In the genomic region with DNA sequence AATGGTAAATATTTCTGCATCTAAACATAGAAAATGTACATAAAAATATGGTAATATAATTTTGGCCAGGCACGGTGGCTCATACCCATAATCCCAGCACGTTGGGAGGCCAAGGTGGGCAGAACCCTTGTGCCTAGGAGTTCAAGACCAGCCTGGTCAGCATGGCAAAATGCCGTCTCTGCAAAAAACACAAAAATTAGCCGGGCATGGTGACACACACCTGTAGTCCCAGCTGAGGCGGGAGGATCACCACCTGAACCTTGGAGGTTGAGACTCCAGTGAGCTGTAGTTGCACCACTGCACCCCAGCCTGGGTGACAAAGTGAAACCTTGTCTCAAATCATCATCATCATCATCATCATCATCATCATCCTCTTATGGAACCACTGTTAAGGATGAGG, we compare ENCODE assay signal across 34 cellular contexts.
"Had no signal": no experiment of that assay in that cellular context is flagged by ENCODE, and none has a peak within 500 bp of the region (broad histone marks: within the 10 kb centered on the region; RNA-seq: fewer than 3 reads in every experiment).

No MANE protein-coding gene starts in this region.

- H3K27ac ChIP-seq: ascending aorta, cardiac muscle cell, VCaP had no signal

- H3K27ac Mint-ChIP-seq: activated B cell treated with CpG ODN at 0.5 μM for 24 hours; activated CD4-positive, alpha-beta memory T cell treated with anti-CD3 and anti-CD28 coated beads, Interleukin-2, amount 10 ng/mL, durations not matched to agents 7 days and 5 days; activated CD4-positive, alpha-beta T cell treated with anti-CD3 and anti-CD28 coated beads, Interleukin-2, amount 10 ng/mL, durations not matched to agents 7 days and 5 days; activated CD8-positive, alpha-beta T cell treated with anti-CD3 and anti-CD28 coated beads, Interleukin-2, amount 10 ng/mL, durations not matched to agents 7 days and 5 days; activated naive CD4-positive, alpha-beta T cell treated with anti-CD3 and anti-CD28 coated beads, Interleukin-2, amount 10 ng/mL, durations not matched to agents 7 days and 5 days; activated naive CD4-positive, alpha-beta T cell treated with anti-CD3 and anti-CD28 coated beads, Interleukin-2, amount 50 U/mL, for 24 hours; activated naive CD8-positive, alpha-beta T cell; activated naive CD8-positive, alpha-beta T cell treated with anti-CD3 and anti-CD28 coated beads, Interleukin-2, amount 10 ng/mL, durations not matched to agents 7 days and 5 days; activated naive CD8-positive, alpha-beta T cell treated with anti-CD3 and anti-CD28 coated beads, Interleukin-2, amount 50 U/mL, for 24 hours; activated T-cell treated with anti-CD3 and anti-CD28 coated beads, Interleukin-2, amount 50 U/mL, for 24 hours; activated T-helper 2 cell treated with anti-CD3 and anti-CD28 coated beads, Interferon-gamma antibody, Interleukin-2, Interleukin-4, amounts not matched to agents 10 μg/mL and 5 μg/mL and 100 μg/mL, durations not matched to agents 14 hours and 24 hours and 36 hours; brain; T-helper 1 cell treated with Interleukin-12 subunit alpha and Interleukin-12 subunit beta and Interleukin-4 antibody, amounts not matched to agents 30 μg/mL and 1 μg/mL, for 36 hours; T-helper 2 cell treated with Interferon-gamma antibody and Interleukin-4, amounts not matched to agents 5 μg/mL and 100 μg/mL, for 36 hours had no signal

- H3K9me3 ChIP-seq: ascending aorta had no signal

- H3K27me3 Mint-ChIP-seq: activated B cell treated with CpG ODN at 0.5 μM for 24 hours; activated CD4-positive, alpha-beta memory T cell treated with anti-CD3 and anti-CD28 coated beads, Interleukin-2, amount 10 ng/mL, durations not matched to agents 7 days and 5 days; central memory CD8-positive, alpha-beta T cell had no signal

- H3K4me3 ChIP-seq: ascending aorta, cardiac muscle cell had no signal

- H3K4me3 Mint-ChIP-seq: activated B cell treated with CpG ODN at 0.5 μM for 24 hours; activated CD4-positive, alpha-beta memory T cell treated with anti-CD3 and anti-CD28 coated beads, Interleukin-2, amount 10 ng/mL, durations not matched to agents 7 days and 5 days; activated CD4-positive, alpha-beta T cell treated with anti-CD3 and anti-CD28 coated beads, Interleukin-2, amount 10 ng/mL, durations not matched to agents 7 days and 5 days; activated CD8-positive, alpha-beta T cell treated with anti-CD3 and anti-CD28 coated beads, Interleukin-2, amount 10 ng/mL, durations not matched to agents 7 days and 5 days; activated naive CD4-positive, alpha-beta T cell treated with anti-CD3 and anti-CD28 coated beads, Interleukin-2, amount 10 ng/mL, durations not matched to agents 7 days and 5 days; activated naive CD4-positive, alpha-beta T cell treated with anti-CD3 and anti-CD28 coated beads, Interleukin-2, amount 50 U/mL, for 24 hours; activated naive CD8-positive, alpha-beta T cell; activated naive CD8-positive, alpha-beta T cell treated with anti-CD3 and anti-CD28 coated beads, Interleukin-2, amount 10 ng/mL, durations not matched to agents 7 days and 5 days; activated naive CD8-positive, alpha-beta T cell treated with anti-CD3 and anti-CD28 coated beads, Interleukin-2, amount 50 U/mL, for 24 hours; activated T-cell treated with anti-CD3 and anti-CD28 coated beads, Interleukin-2, amount 50 U/mL, for 24 hours; brain; central memory CD8-positive, alpha-beta T cell; T-helper 1 cell treated with Interleukin-12 subunit alpha and Interleukin-12 subunit beta and Interleukin-4 antibody, amounts not matched to agents 30 μg/mL and 1 μg/mL, for 36 hours; T-helper 2 cell treated with Interferon-gamma antibody and Interleukin-4, amounts not matched to agents 5 μg/mL and 100 μg/mL, for 36 hours had no signal

- H3K4me1 Mint-ChIP-seq: activated B cell treated with CpG ODN at 0.5 μM for 24 hours; activated CD4-positive, alpha-beta memory T cell treated with anti-CD3 and anti-CD28 coated beads, Interleukin-2, amount 10 ng/mL, durations not matched to agents 7 days and 5 days; activated CD4-positive, alpha-beta T cell treated with anti-CD3 and anti-CD28 coated beads, Interleukin-2, amount 10 ng/mL, durations not matched to agents 7 days and 5 days; activated naive CD4-positive, alpha-beta T cell treated with anti-CD3 and anti-CD28 coated beads, Interleukin-2, amount 10 ng/mL, durations not matched to agents 7 days and 5 days; activated naive CD4-positive, alpha-beta T cell treated with anti-CD3 and anti-CD28 coated beads, Interleukin-2, amount 50 U/mL, for 24 hours; activated naive CD8-positive, alpha-beta T cell treated with anti-CD3 and anti-CD28 coated beads, Interleukin-2, amount 10 ng/mL, durations not matched to agents 7 days and 5 days; activated naive CD8-positive, alpha-beta T cell treated with anti-CD3 and anti-CD28 coated beads, Interleukin-2, amount 50 U/mL, for 24 hours; central memory CD8-positive, alpha-beta T cell had no signal

- H3K36me3 ChIP-seq: ascending aorta, cardiac muscle cell had no signal

- H3K27me3 ChIP-seq: ascending aorta, cardiac muscle cell had no signal

- DNase-seq: activated B cell treated with CpG ODN at 0.5 μM for 24 hours; activated CD4-positive, alpha-beta memory T cell treated with anti-CD3 and anti-CD28 coated beads, Interleukin-2, amount 10 ng/mL, durations not matched to agents 7 days and 5 days; activated CD4-positive, alpha-beta T cell treated with anti-CD3 and anti-CD28 coated beads for 4 hours; activated CD4-positive, alpha-beta T cell treated with anti-CD3 and anti-CD28 coated beads, Interleukin-2, amount 10 ng/mL, durations not matched to agents 7 days and 5 days; activated CD4-positive, alpha-beta T cell treated with anti-CD3 and anti-CD28 coated beads, Interleukin-2, amount 50 U/mL, for 48 hours; activated CD4-positive, CD25-positive, alpha-beta regulatory T cell treated with anti-CD3 and anti-CD28 coated beads, Interleukin-2, amount 50 U/mL, for 72 hours; activated CD8-positive, alpha-beta memory T cell treated with anti-CD3 and anti-CD28 coated beads, Interleukin-2, amount 50 U/mL, for 4 hours; activated CD8-positive, alpha-beta T cell treated with anti-CD3 and anti-CD28 coated beads, Interleukin-2, amount 10 ng/mL, durations not matched to agents 7 days and 5 days; activated effector memory CD4-positive, alpha-beta T cell treated with Interleukin-2 at 50 U/mL for 16 hours; activated gamma-delta T cell; activated naive CD4-positive, alpha-beta T cell treated with anti-CD3 and anti-CD28 coated beads, Interleukin-2, amount 10 ng/mL, durations not matched to agents 7 days and 5 days; activated naive CD4-positive, alpha-beta T cell treated with Interleukin-2 at 50 U/mL for 16 hours; activated naive CD8-positive, alpha-beta T cell treated with anti-CD3 and anti-CD28 coated beads, Interleukin-2, amount 10 ng/mL, durations not matched to agents 7 days and 5 days; activated naive CD8-positive, alpha-beta T cell treated with anti-CD3 and anti-CD28 coated beads, Interleukin-2, amount 50 U/mL, for 24 hours; activated T-cell treated with anti-CD3 and anti-CD28 coated beads, Interleukin-2, amount 50 U/mL, for 24 hours; activated T-cell treated with anti-CD3 and anti-CD28 coated beads, Interleukin-2, amount 50 U/mL, for 48 hours; amygdala; anterior cingulate cortex; caudate nucleus; cerebellar nuclear complex; SW 1271; T-helper 1 cell; T-helper 2 cell; T-helper 9 cell had no signal

- H3K4me1 ChIP-seq: ascending aorta had no signal

- ATAC-seq: activated CD8-positive, alpha-beta T cell treated with anti-CD3 and anti-CD28 coated beads, Interleukin-2, amount 10 ng/mL, durations not matched to agents 7 days and 5 days; activated naive CD8-positive, alpha-beta T cell treated with anti-CD3 and anti-CD28 coated beads, Interleukin-2, amount 50 U/mL, for 24 hours had no signal

- H3K36me3 Mint-ChIP-seq: activated naive CD4-positive, alpha-beta T cell treated with anti-CD3 and anti-CD28 coated beads, Interleukin-2, amount 10 ng/mL, durations not matched to agents 7 days and 5 days; activated naive CD4-positive, alpha-beta T cell treated with anti-CD3 and anti-CD28 coated beads, Interleukin-2, amount 50 U/mL, for 24 hours; activated naive CD8-positive, alpha-beta T cell; activated naive CD8-positive, alpha-beta T cell treated with anti-CD3 and anti-CD28 coated beads, Interleukin-2, amount 10 ng/mL, durations not matched to agents 7 days and 5 days; brain had no signal

- H3K9me3 Mint-ChIP-seq: activated CD4-positive, alpha-beta memory T cell treated with anti-CD3 and anti-CD28 coated beads, Interleukin-2, amount 10 ng/mL, durations not matched to agents 7 days and 5 days; activated CD4-positive, alpha-beta T cell treated with anti-CD3 and anti-CD28 coated beads, Interleukin-2, amount 10 ng/mL, durations not matched to agents 7 days and 5 days; activated naive CD4-positive, alpha-beta T cell treated with anti-CD3 and anti-CD28 coated beads, Interleukin-2, amount 10 ng/mL, durations not matched to agents 7 days and 5 days; activated naive CD4-positive, alpha-beta T cell treated with anti-CD3 and anti-CD28 coated beads, Interleukin-2, amount 50 U/mL, for 24 hours; activated naive CD8-positive, alpha-beta T cell treated with anti-CD3 and anti-CD28 coated beads, Interleukin-2, amount 10 ng/mL, durations not matched to agents 7 days and 5 days; activated naive CD8-positive, alpha-beta T cell treated with anti-CD3 and anti-CD28 coated beads, Interleukin-2, amount 50 U/mL, for 24 hours; activated T-cell treated with anti-CD3 and anti-CD28 coated beads, Interleukin-2, amount 50 U/mL, for 24 hours; activated T-helper 2 cell treated with anti-CD3 and anti-CD28 coated beads, Interferon-gamma antibody, Interleukin-2, Interleukin-4, amounts not matched to agents 10 μg/mL and 5 μg/mL and 100 μg/mL, durations not matched to agents 14 hours and 24 hours and 36 hours; central memory CD8-positive, alpha-beta T cell; T-helper 1 cell treated with Interleukin-12 subunit alpha and Interleukin-12 subunit beta and Interleukin-4 antibody, amounts not matched to agents 30 μg/mL and 1 μg/mL, for 36 hours; T-helper 2 cell treated with Interferon-gamma antibody and Interleukin-4, amounts not matched to agents 5 μg/mL and 100 μg/mL, for 36 hours had no signal
